Comparison of ENCODE assay signal across 13 cellular contexts in the genomic region with DNA sequence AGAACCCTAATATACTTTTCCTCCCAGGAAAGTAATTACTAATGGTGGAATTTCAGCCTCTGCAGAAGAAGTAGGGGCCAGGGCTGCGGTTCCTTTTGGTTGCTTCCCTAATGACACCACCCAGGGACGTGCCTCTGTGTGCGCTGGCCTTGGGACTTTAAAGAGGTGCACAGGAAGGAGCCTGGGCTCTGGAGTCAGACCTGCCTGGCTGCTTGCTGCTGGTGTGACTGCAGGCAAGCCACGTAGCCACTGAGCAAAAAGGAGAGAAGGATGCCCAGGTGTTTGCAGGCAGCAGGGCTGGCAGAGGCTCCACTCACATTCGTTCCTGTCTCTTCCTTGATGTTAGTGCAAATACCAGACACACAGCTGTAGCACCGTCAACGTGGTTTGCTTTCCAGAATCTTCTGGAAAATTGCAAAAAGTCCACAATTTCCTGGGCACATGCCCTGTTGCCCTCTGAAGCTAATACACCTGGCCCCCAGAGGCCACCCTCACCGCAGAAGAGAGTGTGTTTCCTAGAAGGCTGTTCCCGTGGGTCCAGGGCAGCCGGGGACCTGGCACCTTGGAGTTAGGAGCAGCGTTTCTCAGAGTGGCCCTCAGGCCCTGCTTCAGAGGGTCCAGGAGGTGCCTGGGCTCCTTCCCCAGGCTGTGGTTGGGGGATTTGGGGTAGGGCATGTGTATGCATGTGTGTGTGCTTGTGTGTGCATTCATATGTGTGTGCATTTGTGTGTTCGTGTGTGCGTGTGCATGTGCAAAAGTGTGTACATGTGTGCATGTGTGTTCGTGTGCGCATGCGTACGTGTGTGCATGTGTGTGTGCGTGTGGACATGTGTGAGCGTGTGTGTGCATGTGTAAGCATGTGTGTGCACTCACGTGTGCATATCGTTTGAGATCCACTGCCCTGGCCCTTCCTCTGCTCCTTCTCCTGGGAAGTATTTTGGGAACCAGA. TPM values are rescaled to one million over a fixed set of nuclear protein-coding genes. Genes with fewer than 3 reads are reported as not detected.
DNase-seq lines count a peak whose midpoint lies in the region; ATAC-seq and TF ChIP-seq lines count a peak whose summit lies in the region.
"Had no signal": no experiment of that assay in that cellular context is flagged by ENCODE, and none has a peak within 500 bp of the region (broad histone marks: within the 10 kb centered on the region; RNA-seq: fewer than 3 reads in every experiment).

No MANE protein-coding gene starts in this region.

- TF ChIP-seq CTCF in colonic mucosa (IDR thresholded peaks at IDR 0.05) = no peak
- no peak for TF ChIP-seq CTCF in spleen (IDR thresholded peaks at IDR 0.05 in 8 of 11, conservative IDR thresholded peaks at IDR 0.05 in 3 of 11)
- no peak for TF ChIP-seq CTCF in GM20000 (IDR thresholded peaks at IDR 0.05; ENCODE audit: extremely low read depth, missing control alignments)

- TF ChIP-seq POLR2A in spleen (IDR thresholded peaks at IDR 0.05) = no peak

- H3K4me3 ChIP-seq in colonic mucosa = no peak overlapping the region
- no peak overlapping the region for H3K4me3 ChIP-seq in spleen
- H3K4me3 ChIP-seq: PC-9 had no signal

- intact Hi-C loops in colonic mucosa (cut with DNase I) = no loop called here
- intact Hi-C loops in spleen (cut with DNase I; ENCODE audit: low total_unique reads) = no loop called here

- ATAC-seq in GM18502 (IDR thresholded peaks at IDR 0.05; ENCODE audit: poor library complexity, unreplicated experiment) (no peak), HG03108 (IDR thresholded peaks at IDR 0.05; ENCODE audit: unreplicated experiment) (no peak)

- H3K27me3 ChIP-seq in colonic mucosa (no peaks in the 10 kb centered on the region), spleen (replicated peaks in 1 of 7) (peaks cover 0 to 44% (median 5%) of the 10 kb centered on the region in 7 donors)

- H3K9ac ChIP-seq in colonic mucosa (ENCODE audit: low read depth in 2 of 2, low read length in 2 of 2) = no peak overlapping the region

- DNase-seq in activated effector memory CD4-positive, alpha-beta T cell treated with anti-CD3 and anti-CD28 coated beads, Interleukin-2, amount 50 U/mL, for 16 hours = peak; percentile 45
- DNase-seq in activated effector memory CD4-positive, alpha-beta T cell treated with Interleukin-2 at 50 U/mL for 16 hours = no peak
- DNase-seq in colonic mucosa = peak; percentile 13
- DNase-seq in left kidney (ENCODE audit: low read depth, low spot score) = peak; percentile 41
- peak; percentile 45 for DNase-seq in spleen
- no peak for DNase-seq in GM20000 (ENCODE audit: low spot score)
- DNase-seq: HCEC 1CT, NCI-H2171, NCI-H774, PC-9 had no signal

- 76 to 84% (median 79%) methylated on average over 20 to 21 of the region's 21 CpGs for WGBS in spleen, 5 donors

- H3K4me1 ChIP-seq in colonic mucosa (no peaks in the 10 kb centered on the region), spleen (no peaks in the 10 kb centered on the region)

- H3K36me3 ChIP-seq in colonic mucosa (no peaks in the 10 kb centered on the region), spleen (no peaks in the 10 kb centered on the region)

- H3K27ac ChIP-seq in colonic mucosa (no peak overlapping the region), spleen (no peak overlapping the region)
- H3K27ac ChIP-seq: C4-2B, PC-9 had no signal

- no peaks in the 10 kb centered on the region for H3K9me3 ChIP-seq in colonic mucosa
- H3K9me3 ChIP-seq in spleen = no peaks in the 10 kb centered on the region

RNA-seq across cellular contexts. Expression of gene PRKAG2, which starts 12.8 kb away (rescaled TPM):
- total RNA-seq in colonic mucosa (10 to 100 TPM; 36.3 to 42.0 TPM), spleen (10 to 100 TPM; 25.6 to 50.9 (median 41.3) TPM)
- polyA plus RNA-seq in spleen = 10 to 100 TPM; 15.8 to 31.4 (median 18.3) TPM

Comparison
In these comparisons a context has a peak if more than half of its experiments do, and no peak if none do; other contexts are left out.
1. DNase-seq: peak in activated effector memory CD4-positive, alpha-beta T cell treated with anti-CD3 and anti-CD28 coated beads, Interleukin-2, amount 50 U/mL, for 16 hours (single experiment), colonic mucosa (single experiment), left kidney (single experiment) and spleen (single experiment); none in activated effector memory CD4-positive, alpha-beta T cell treated with Interleukin-2 at 50 U/mL for 16 hours (single experiment) and GM20000 (single experiment).